8 cellular contexts compared by ENCODE assay signal in the genomic region with DNA sequence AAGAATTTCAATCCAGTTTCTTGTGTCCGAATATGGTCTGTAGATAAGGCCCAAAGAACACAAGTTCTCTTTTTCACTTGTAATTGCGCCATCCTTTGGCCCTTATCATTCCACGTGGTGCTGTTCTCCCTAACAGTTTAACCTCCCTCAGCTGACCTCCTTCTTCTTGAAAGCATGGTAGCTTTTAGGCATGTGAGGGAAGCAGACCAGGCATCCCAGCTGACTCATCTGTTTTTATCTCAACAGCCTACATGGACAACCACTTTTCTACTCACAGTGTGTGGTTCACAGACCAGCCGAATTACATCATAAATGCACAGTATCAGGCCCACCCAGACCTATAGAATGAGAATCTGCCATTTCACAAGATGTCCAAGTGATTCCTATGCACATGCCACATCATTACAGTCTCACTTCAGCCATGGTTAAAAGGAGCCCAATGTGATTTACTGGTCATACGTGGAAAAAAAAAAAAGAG. TPM values are rescaled to one million over a fixed set of nuclear protein-coding genes. Genes with fewer than 3 reads are reported as not detected.
DNase-seq lines count a peak whose midpoint lies in the region; TF ChIP-seq lines count a peak whose summit lies in the region.

No MANE protein-coding gene starts in this region.

- no peak overlapping the region for H3K4ac ChIP-seq in mesendoderm (ENCODE audit: low read depth, low read length)

- H4K20me1 ChIP-seq in Loucy (ENCODE audit: insufficient read depth, low read length, poor library complexity, severe bottlenecking), result no peaks in the 10 kb centered on the region

- 0 out of 2 replicates have a peak overlapping the region, but pooled peaks have one; percentile 47 for H2AFZ ChIP-seq in Loucy (ENCODE audit: low read length)

- WGBS in mesendoderm (ENCODE audit: extremely low coverage, insufficient coverage, low lambda C conversion rate), result no CpG with 5 or more reads among the region's 5 CpGs

- in situ Hi-C loops in HAP-1 (cut with MboI; ENCODE audit: low sequenced_read_pairs), result no loop called here

- H3K9me3 Mint-ChIP-seq in MCF 10A (ENCODE audit: unreplicated experiment), result no peaks in the 10 kb centered on the region

- H3K56ac ChIP-seq in mesendoderm (ENCODE audit: low read length), result no peak overlapping the region

- no peak overlapping the region for H4K8ac ChIP-seq in mesendoderm (ENCODE audit: low read depth, low read length)

- H3F3A ChIP-seq in Loucy (ENCODE audit: low read depth), result no peaks in the 10 kb centered on the region

- no peak overlapping the region for H2BK15ac ChIP-seq in mesendoderm (replicated peaks; ENCODE audit: low read depth)

- no peak overlapping the region for H3K4me3 Mint-ChIP-seq in MCF 10A (ENCODE audit: unreplicated experiment)

- no peak overlapping the region for H2BK120ac ChIP-seq in mesendoderm (ENCODE audit: low read depth, low read length)

- intact Hi-C loops in MCF 10A (cut with micrococcal nuclease), result no loop called here
- intact Hi-C loops in dorsolateral prefrontal cortex (cut with DNase I), result no loop called here

- H3K4me1 ChIP-seq in Loucy (ENCODE audit: insufficient read depth, low read length, poor library complexity, severe bottlenecking) (peaks cover 26% of the 10 kb centered on the region), mesendoderm (ENCODE audit: control insufficient read depth, low read depth, low read length) (no peaks in the 10 kb centered on the region), HAP-1 (no peaks in the 10 kb centered on the region)

- H2BK5ac ChIP-seq in mesendoderm (ENCODE audit: low read length), result no peak overlapping the region

- H3K23ac ChIP-seq in mesendoderm (ENCODE audit: low read length), result no peak overlapping the region

- no peaks in the 10 kb centered on the region for H3K27me3 ChIP-seq in Loucy (ENCODE audit: insufficient read depth, low read length, poor library complexity, severe bottlenecking)
- H3K27me3 ChIP-seq in mesendoderm (ENCODE audit: insufficient read depth, low read length, poor library complexity), result no peaks in the 10 kb centered on the region
- no peaks in the 10 kb centered on the region for H3K27me3 ChIP-seq in dorsolateral prefrontal cortex
- no peaks in the 10 kb centered on the region for H3K27me3 ChIP-seq in HAP-1 (ENCODE audit: low read depth)

- TF ChIP-seq CTCF in Loucy (conservative IDR thresholded peaks at IDR 0.05; ENCODE audit: low read length) (no peak), MCF 10A (IDR thresholded peaks at IDR 0.05; ENCODE audit: unreplicated experiment) (no peak), dorsolateral prefrontal cortex (IDR thresholded peaks at IDR 0.05 in 54 of 56, conservative IDR thresholded peaks at IDR 0.05 in 2 of 56; ENCODE audit: low read depth in 1 of 56, partially characterized antibody in 56 of 56) (no peak)

- CTCF ChIA-PET in MCF 10A (lab: Yijun Ruan, JAX), result interaction anchor here (0.5 kb wide), 1 partner anchor 42 kb away, joined by 4 read pairs; no protein-coding TSS in a partner anchor

- H3K4me3 ChIP-seq in Loucy (ENCODE audit: low read length, poor library complexity, severe bottlenecking), result no peak overlapping the region
- H3K4me3 ChIP-seq in mesendoderm (ENCODE audit: low read length), result no peak overlapping the region
- H3K4me3 ChIP-seq in dorsolateral prefrontal cortex, result no peak overlapping the region
- H3K4me3 ChIP-seq in HAP-1, result no peak overlapping the region

- no peaks in the 10 kb centered on the region for H3K9me3 ChIP-seq in Loucy (ENCODE audit: insufficient read depth, low read depth, low read length)
- H3K9me3 ChIP-seq in HAP-1, result no peaks in the 10 kb centered on the region

- no peaks in the 10 kb centered on the region for H3K27me3 Mint-ChIP-seq in MCF 10A (ENCODE audit: insufficient read depth, unreplicated experiment)

- no peak overlapping the region for H3K27ac ChIP-seq in mesendoderm (ENCODE audit: low read depth, low read length)
- H3K27ac ChIP-seq in dorsolateral prefrontal cortex, result no peak overlapping the region

- POLR2A ChIA-PET in MCF 10A (lab: Yijun Ruan, JAX), result interaction anchor here (0.6 to 3.2 kb wide), 5 partner anchors 12 to 104 kb away, joined by 3 to 28 read pairs (median 5); a partner anchor contains a TSS

- H3K79me2 ChIP-seq in Loucy (ENCODE audit: insufficient read depth, low read length), result no peaks in the 10 kb centered on the region
- H3K79me2 ChIP-seq in mesendoderm (ENCODE audit: control insufficient read depth, insufficient read depth, low read length), result no peaks in the 10 kb centered on the region

- no peak overlapping the region for H3K27ac Mint-ChIP-seq in MCF 10A (ENCODE audit: low read depth, unreplicated experiment)

- no peaks in the 10 kb centered on the region for H3K36me3 Mint-ChIP-seq in MCF 10A (ENCODE audit: insufficient read depth, unreplicated experiment)

- peaks cover 7% of the 10 kb centered on the region for H3K4me1 Mint-ChIP-seq in MCF 10A (ENCODE audit: insufficient read depth, unreplicated experiment)

- no peaks in the 10 kb centered on the region for H3K36me3 ChIP-seq in Loucy (ENCODE audit: insufficient read depth, low read length)
- no peaks in the 10 kb centered on the region for H3K36me3 ChIP-seq in mesendoderm (ENCODE audit: control insufficient read depth, insufficient read depth, low read length)
- H3K36me3 ChIP-seq in HAP-1 (replicated peaks), result no peaks in the 10 kb centered on the region

- no TSS peak for BruUV-seq in MCF 10A (replicated peaks; lab: Mats Ljungman, UMichigan)

- H4K5ac ChIP-seq in mesendoderm (ENCODE audit: low read length), result no peak overlapping the region

- H3K9ac ChIP-seq in Loucy (ENCODE audit: low read depth, low read length, poor library complexity, severe bottlenecking) (no peak overlapping the region), mesendoderm (ENCODE audit: low read length) (no peak overlapping the region)

- no peak overlapping the region for H2AK5ac ChIP-seq in mesendoderm (ENCODE audit: low read length)

- no peaks in the 10 kb centered on the region for H3K9me2 ChIP-seq in Loucy (replicated peaks; ENCODE audit: low read depth, low read length)

- no peaks in the 10 kb centered on the region for H3K79me1 ChIP-seq in mesendoderm (ENCODE audit: low read length)

- no peak overlapping the region for H3K4me2 ChIP-seq in Loucy (ENCODE audit: low read depth, low read length, poor library complexity, severe bottlenecking)
- H3K4me2 ChIP-seq in mesendoderm (ENCODE audit: low read length), result no peak overlapping the region

- DNase-seq in AG08395 (ENCODE audit: low spot score) (peak; percentile 47), MCF 10A (ENCODE audit: unreplicated experiment) (peak; percentile 14), mesendoderm (peak; percentile 26), dorsolateral prefrontal cortex (no peak), DMS 273 treated with DMSO at 0.1 percent for 48 hours (lab: John Stamatoyannopoulos, UW) (no peak), HAP-1 (ENCODE audit: low spot score in 2 of 2) (no peak)
- no peak for DNase-seq in activated CD4-positive, alpha-beta T cell treated with anti-CD3 and anti-CD28 coated beads, Interleukin-2, amount 50 U/mL, for 1 hour

- H3K18ac ChIP-seq in mesendoderm (ENCODE audit: low read length), result no peak overlapping the region

RNA-seq across cellular contexts. Expression of a gene that starts 26.9 kb away (rescaled TPM):
- not detected in 2 replicates for total RNA-seq in MCF 10A (2022)
- polyA plus RNA-seq in mesendoderm (2013, experiment 1 of 2), result 29.9 TPM
- polyA plus RNA-seq in mesendoderm (2013, experiment 2 of 2), result 31.0 TPM
- total RNA-seq in dorsolateral prefrontal cortex, result 10 to 100 TPM in 112 of 120 experiments, 1 to 10 TPM in 8; 6.8 to 76.7 (median 17.3) TPM

RNA-seq across cellular contexts. Expression of a gene that starts 51.5 kb away (rescaled TPM):
- total RNA-seq in MCF 10A (2022) (15.8 and 16.2 TPM in 2 replicates), dorsolateral prefrontal cortex (10 to 100 TPM in 113 of 120 experiments, 1 to 10 TPM in 7; 8.9 to 18.7 (median 12.9) TPM)
- 23.4 TPM for polyA plus RNA-seq in mesendoderm (2013, experiment 1 of 2)
- polyA plus RNA-seq in mesendoderm (2013, experiment 2 of 2), result 23.3 TPM

Comparison
In these comparisons a context has a peak if more than half of its experiments do, and no peak if none do; other contexts are left out.
1. DNase-seq: peak in AG08395 (single experiment), MCF 10A (single experiment) and mesendoderm (single experiment); none in dorsolateral prefrontal cortex (0 of 10), DMS 273 treated with DMSO at 0.1 percent for 48 hours (single experiment), activated CD4-positive, alpha-beta T cell treated with anti-CD3 and anti-CD28 coated beads, Interleukin-2, amount 50 U/mL, for 1 hour (single experiment) and HAP-1 (0 of 2).